In genomic region chr1:116297495-116298212, GRCh38 we compare ENCODE assay signal across 25 cellular contexts.
DNase-seq lines count a peak whose midpoint lies in the region; ATAC-seq, FAIRE-seq and TF ChIP-seq lines count a peak whose summit lies in the region.
"Had no signal": no experiment of that assay in that cellular context is flagged by ENCODE, and none has a peak within 500 bp of the region (broad histone marks: within the 10 kb centered on the region; RNA-seq: fewer than 3 reads in every experiment).

No MANE protein-coding gene starts in this region.

- H2AFZ ChIP-seq in DND-41 (ENCODE audit: low read depth, low read length): no peak overlapping the region

- H3K4me1 ChIP-seq in A549: no peaks in the 10 kb centered on the region
- H3K4me1 ChIP-seq in DND-41 (ENCODE audit: insufficient read depth, low read length): no peaks in the 10 kb centered on the region
- H3K4me1 ChIP-seq in esophagus muscularis mucosa: no peaks in the 10 kb centered on the region
- no peaks in the 10 kb centered on the region for H3K4me1 ChIP-seq in testis
- no peaks in the 10 kb centered on the region for H3K4me1 ChIP-seq in colonic mucosa
- H3K4me1 ChIP-seq: Caco-2 had no signal

- H3K4me3 ChIP-seq in A549 (no peak overlapping the region), DND-41 (ENCODE audit: low read depth in 1 of 2, low read length in 2 of 2) (no peak overlapping the region), esophagus muscularis mucosa (no peak overlapping the region), testis (peak overlapping the region in 1 of 2 donors; percentile 1), colonic mucosa (no peak overlapping the region)
- H3K4me3 ChIP-seq: BLaER1 treated with 17β-estradiol and CSF1 and Interleukin-3, amounts not matched to agents 10 nM and 100 nM; GM12878 had no signal

- intact Hi-C loops in esophagus muscularis mucosa (cut with DNase I) (no loop called here), testis (cut with DNase I; ENCODE audit: low total_unique reads) (no loop called here), colonic mucosa (cut with DNase I) (no loop called here)

- TF ChIP-seq EP300 in A549 (IDR thresholded peaks at IDR 0.05) (no peak), esophagus muscularis mucosa (IDR thresholded peaks at IDR 0.05) (no peak)

- WGBS in A549 (ENCODE audit: missing lambda C conversion rate): 75% methylated on average over 11 of the region's 18 CpGs
- 89% methylated on average over 14 of the region's 18 CpGs for WGBS in esophagus muscularis mucosa
- WGBS in testis, 2 donors: 79 to 89% methylated on average over 11 to 18 of the region's 18 CpGs

- no peaks in the 10 kb centered on the region for H3K79me2 ChIP-seq in DND-41 (ENCODE audit: insufficient read depth, low read length)

- no peak for DNase-seq in A549 (ENCODE audit: low read depth in 1 of 2, low spot score in 1 of 2)
- DNase-seq in DND-41: no peak
- DNase-seq in esophagus muscularis mucosa (ENCODE audit: extremely low spot score): peak; percentile 81
- peak; percentile 60 for DNase-seq in testis
- no peak for DNase-seq in NCI-H2029 treated with DMSO at 0.1 percent for 48 hours (lab: John Stamatoyannopoulos, UW)
- DNase-seq in colonic mucosa: no peak
- DNase-seq: 8988T; AML-193; Caco-2; Calu3; CD4-positive, alpha-beta T cell; CD8-positive, alpha-beta T cell; DMS79 treated with DMSO at 0.1 percent for 48 hours; EL; GDM1 had no signal

- H3K9me3 ChIP-seq in A549: no peaks in the 10 kb centered on the region
- no peaks in the 10 kb centered on the region for H3K9me3 ChIP-seq in DND-41 (ENCODE audit: insufficient read depth, low read length, severe bottlenecking)
- peaks cover 0 to 7% (median 3%) of the 10 kb centered on the region in 4 donors for H3K9me3 ChIP-seq in esophagus muscularis mucosa
- no peaks in the 10 kb centered on the region for H3K9me3 ChIP-seq in testis
- no peaks in the 10 kb centered on the region for H3K9me3 ChIP-seq in colonic mucosa
- H3K9me3 ChIP-seq: Caco-2 had no signal

- no peaks in the 10 kb centered on the region for H3K36me3 ChIP-seq in DND-41 (ENCODE audit: insufficient read depth, low read length)
- H3K36me3 ChIP-seq in esophagus muscularis mucosa: no peaks in the 10 kb centered on the region
- no peaks in the 10 kb centered on the region for H3K36me3 ChIP-seq in testis (ENCODE audit: low read depth, missing control alignments)
- H3K36me3 ChIP-seq in colonic mucosa: no peaks in the 10 kb centered on the region
- H3K36me3 ChIP-seq: BLaER1 treated with 17β-estradiol and CSF1 and Interleukin-3, amounts not matched to agents 10 nM and 100 nM had no signal

- no peaks in the 10 kb centered on the region for H3K27me3 ChIP-seq in DND-41 (ENCODE audit: insufficient read depth, low read length, poor library complexity)
- no peaks in the 10 kb centered on the region for H3K27me3 ChIP-seq in esophagus muscularis mucosa
- H3K27me3 ChIP-seq in testis: no peaks in the 10 kb centered on the region
- H3K27me3 ChIP-seq in colonic mucosa: no peaks in the 10 kb centered on the region
- H3K27me3 ChIP-seq: BLaER1 treated with 17β-estradiol and CSF1 and Interleukin-3, amounts not matched to agents 10 nM and 100 nM had no signal

- ATAC-seq in A549 (no peak), DND-41 (ENCODE audit: insufficient read depth, low read depth) (0 out of 3 replicates have a peak, but pooled peaks have one; percentile 22), HG02798 (IDR thresholded peaks at IDR 0.05; ENCODE audit: poor library complexity, unreplicated experiment) (no peak), GM21423 (IDR thresholded peaks at IDR 0.05; ENCODE audit: unreplicated experiment) (no peak)
- ATAC-seq: CD8-positive, alpha-beta T cell; GM12878 had no signal

- TF ChIP-seq RAD21 in A549 (conservative IDR thresholded peaks at IDR 0.05 in 1 of 2, IDR thresholded peaks at IDR 0.05 in 1 of 2): no peak

- TF ChIP-seq CTCF in A549 (IDR thresholded peaks at IDR 0.05) (no peak), DND-41 (IDR thresholded peaks at IDR 0.05; ENCODE audit: borderline replicate concordance, extremely low read depth, low read length, poor library complexity, severe bottlenecking) (no peak), esophagus muscularis mucosa (IDR thresholded peaks at IDR 0.05) (no peak), testis (IDR thresholded peaks at IDR 0.05) (no peak), colonic mucosa (IDR thresholded peaks at IDR 0.05) (no peak)

- TF ChIP-seq POLR2A in A549 (IDR thresholded peaks at IDR 0.05; ENCODE audit: low read length) (no peak), esophagus muscularis mucosa (IDR thresholded peaks at IDR 0.05; ENCODE audit: low read depth) (no peak), testis (IDR thresholded peaks at IDR 0.05) (no peak)

- CTCF ChIA-PET in A549 (lab: Yijun Ruan, JAX): no interaction called here

- H3K4me2 ChIP-seq in A549 (no peak overlapping the region), DND-41 (ENCODE audit: insufficient read depth, low read length) (no peak overlapping the region)
- H3K4me2 ChIP-seq: BLaER1 treated with 17β-estradiol and CSF1 and Interleukin-3, amounts not matched to agents 10 nM and 100 nM had no signal

- H3K9ac ChIP-seq in DND-41 (ENCODE audit: low read depth, low read length) (no peak overlapping the region), colonic mucosa (ENCODE audit: low read depth in 2 of 2, low read length in 2 of 2) (no peak overlapping the region)
- H3K9ac ChIP-seq: BLaER1 treated with 17β-estradiol and CSF1 and Interleukin-3, amounts not matched to agents 10 nM and 100 nM had no signal

- H4K20me1 ChIP-seq in DND-41 (ENCODE audit: insufficient read depth, low read length): no peaks in the 10 kb centered on the region
- H4K20me1 ChIP-seq: BLaER1 treated with 17β-estradiol and CSF1 and Interleukin-3, amounts not matched to agents 10 nM and 100 nM had no signal

- H3K27ac ChIP-seq in A549 (no peak overlapping the region), DND-41 (ENCODE audit: low read length) (no peak overlapping the region), esophagus muscularis mucosa (replicated peaks in 1 of 4) (no peak overlapping the region), testis (no peak overlapping the region), colonic mucosa (no peak overlapping the region)
- H3K27ac ChIP-seq: BLaER1 treated with 17β-estradiol and CSF1 and Interleukin-3, amounts not matched to agents 10 nM and 100 nM; C4-2B had no signal

- POLR2A ChIA-PET in A549 (lab: Yijun Ruan, JAX): no interaction called here

- FAIRE-seq in A549 (lab: Jason Lieb, UNC): no peak
- FAIRE-seq: A204.1, D721Med, GM12878, GM12892, GM18507, GM19239 had no signal

TF ChIP-seq in A549, 52 proteins besides CTCF, POLR2A, EP300 and RAD21:
- no peak for TF ChIP-seq ZSCAN20 (CRISPR knock-in tag; IDR thresholded peaks at IDR 0.05)
- peak; percentile 35 for TF ChIP-seq MAFK (IDR thresholded peaks at IDR 0.05; ENCODE audit: partially characterized antibody)

Comparison
In these comparisons a context has a peak if more than half of its experiments do, and no peak if none do; other contexts are left out.
1. DNase-seq: peak in esophagus muscularis mucosa (single experiment) and testis (single experiment); none in A549 (0 of 2), DND-41 (single experiment), NCI-H2029 treated with DMSO at 0.1 percent for 48 hours (single experiment) and colonic mucosa (single experiment).